13 cellular contexts compared by ENCODE assay signal in genomic region chr20:37915800-37916570, GRCh38. TPM values are rescaled to one million over a fixed set of nuclear protein-coding genes. Genes with fewer than 3 reads are reported as not detected.
DNase-seq lines count a peak whose midpoint lies in the region; ATAC-seq and TF ChIP-seq lines count a peak whose summit lies in the region.
"Had no signal": no experiment of that assay in that cellular context is flagged by ENCODE, and none has a peak within 500 bp of the region (broad histone marks: within the 10 kb centered on the region; RNA-seq: fewer than 3 reads in every experiment).

No MANE protein-coding gene starts in this region.

- no peak overlapping the region for H2AFZ ChIP-seq in neural progenitor cell (replicated peaks)

- H3K4me3 Mint-ChIP-seq in neural progenitor cell = peak overlapping the region; percentile 78
- no peak overlapping the region for H3K4me3 Mint-ChIP-seq in activated CD4-positive, alpha-beta memory T cell treated with anti-CD3 and anti-CD28 coated beads, Interleukin-2, amount 10 ng/mL, durations not matched to agents 7 days and 5 days
- H3K4me3 Mint-ChIP-seq: activated naive CD4-positive, alpha-beta T cell treated with anti-CD3 and anti-CD28 coated beads for 36 hours had no signal

- H3K9ac ChIP-seq in neural progenitor cell = no peak overlapping the region

- no peaks in the 10 kb centered on the region for H3K79me2 ChIP-seq in neural progenitor cell (ENCODE audit: low read depth)

- no peaks in the 10 kb centered on the region for H3K36me3 ChIP-seq in H7 (replicated peaks; ENCODE audit: control insufficient read depth, insufficient read depth, low read length)
- H3K36me3 ChIP-seq in neural progenitor cell = no peaks in the 10 kb centered on the region
- H3K36me3 ChIP-seq in aorta (ENCODE audit: control insufficient read depth in 1 of 2, insufficient read depth in 2 of 2, low read length in 1 of 2) = no peaks in the 10 kb centered on the region
- H3K36me3 ChIP-seq: ovary, vagina had no signal

- peaks cover 9% of the 10 kb centered on the region for H3K27me3 ChIP-seq in H7 (ENCODE audit: control insufficient read depth, insufficient read depth, low read length)
- no peaks in the 10 kb centered on the region for H3K27me3 ChIP-seq in neural progenitor cell
- H3K27me3 ChIP-seq in aorta (ENCODE audit: control insufficient read depth in 1 of 2, insufficient read depth in 2 of 2, low read length in 1 of 2) = no peaks in the 10 kb centered on the region
- H3K27me3 ChIP-seq: ovary, vagina had no signal

- no peaks in the 10 kb centered on the region for H4K20me1 ChIP-seq in neural progenitor cell (ENCODE audit: low read depth)

- H3K9me3 ChIP-seq in neural progenitor cell (ENCODE audit: low read depth) (no peaks in the 10 kb centered on the region), aorta (ENCODE audit: control insufficient read depth, low read length) (no peaks in the 10 kb centered on the region)
- H3K9me3 ChIP-seq: ovary, vagina had no signal

- H3K4me1 ChIP-seq in neural progenitor cell (peaks cover 76% of the 10 kb centered on the region), aorta (ENCODE audit: control insufficient read depth in 1 of 2, insufficient read depth in 2 of 2, low read length in 2 of 2) (no peaks in the 10 kb centered on the region)

- intact Hi-C loops in aorta (cut with DNase I) = no loop called here

- CTCF ChIA-PET in activated CD4-positive, alpha-beta memory T cell treated with anti-CD3 and anti-CD28 coated beads, Interleukin-2, amount 10 ng/mL, durations not matched to agents 7 days and 5 days (lab: Charles Lee) = no interaction called here

- peaks cover 75% of the 10 kb centered on the region for H3K4me1 Mint-ChIP-seq in neural progenitor cell
- peaks cover 16% of the 10 kb centered on the region for H3K4me1 Mint-ChIP-seq in activated CD4-positive, alpha-beta memory T cell treated with anti-CD3 and anti-CD28 coated beads, Interleukin-2, amount 10 ng/mL, durations not matched to agents 7 days and 5 days

- H3K4me3 ChIP-seq in H7 (ENCODE audit: insufficient read depth, low read depth, low read length) (peak overlapping the region; percentile 53), fibroblast of the aortic adventitia (ENCODE audit: low read depth, low read length) (no peak overlapping the region), neural progenitor cell (peak overlapping the region; percentile 25), aorta (ENCODE audit: low read length in 2 of 2) (no peak overlapping the region)
- H3K4me3 ChIP-seq: ovary had no signal

- H3K27ac ChIP-seq in neural progenitor cell = no peak overlapping the region
- H3K27ac ChIP-seq in aorta (ENCODE audit: low read depth in 1 of 2, low read length in 2 of 2) = no peak overlapping the region
- H3K27ac ChIP-seq: ovary, RWPE1, vagina had no signal

- H3K27me3 Mint-ChIP-seq in neural progenitor cell (ENCODE audit: insufficient read depth, low read depth) = peaks cover 16% of the 10 kb centered on the region
- peaks cover 22% of the 10 kb centered on the region for H3K27me3 Mint-ChIP-seq in activated CD4-positive, alpha-beta memory T cell treated with anti-CD3 and anti-CD28 coated beads, Interleukin-2, amount 10 ng/mL, durations not matched to agents 7 days and 5 days

- TF ChIP-seq CTCF in fibroblast of the aortic adventitia (IDR thresholded peaks at IDR 0.05; ENCODE audit: insufficient read depth, low read length) (peak; percentile 9), neural progenitor cell (IDR thresholded peaks at IDR 0.05) (no peak)

- no peaks in the 10 kb centered on the region for H3K36me3 Mint-ChIP-seq in neural progenitor cell
- H3K36me3 Mint-ChIP-seq in activated CD4-positive, alpha-beta memory T cell treated with anti-CD3 and anti-CD28 coated beads, Interleukin-2, amount 10 ng/mL, durations not matched to agents 7 days and 5 days (ENCODE audit: low read depth) = no peaks in the 10 kb centered on the region

- 6 to 9% methylated on average over 21 of the region's 21 CpGs for WGBS in aorta, 2 donors

- no peaks in the 10 kb centered on the region for H3K9me3 Mint-ChIP-seq in neural progenitor cell
- no peaks in the 10 kb centered on the region for H3K9me3 Mint-ChIP-seq in activated CD4-positive, alpha-beta memory T cell treated with anti-CD3 and anti-CD28 coated beads, Interleukin-2, amount 10 ng/mL, durations not matched to agents 7 days and 5 days
- H3K9me3 Mint-ChIP-seq: activated naive CD4-positive, alpha-beta T cell treated with anti-CD3 and anti-CD28 coated beads for 36 hours had no signal

- peak overlapping the region; percentile 68 for H3K4me2 ChIP-seq in neural progenitor cell

- POLR2A ChIA-PET in activated CD4-positive, alpha-beta memory T cell treated with anti-CD3 and anti-CD28 coated beads, Interleukin-2, amount 10 ng/mL, durations not matched to agents 7 days and 5 days (lab: Charles Lee) = no interaction called here

- no peak for ATAC-seq in aorta (ENCODE audit: low FRiP score)

- H3K27ac Mint-ChIP-seq in neural progenitor cell = peak overlapping the region; percentile 90
- H3K27ac Mint-ChIP-seq in activated CD4-positive, alpha-beta memory T cell treated with anti-CD3 and anti-CD28 coated beads, Interleukin-2, amount 10 ng/mL, durations not matched to agents 7 days and 5 days = no peak overlapping the region
- H3K27ac Mint-ChIP-seq: activated naive CD4-positive, alpha-beta T cell treated with anti-CD3 and anti-CD28 coated beads for 36 hours had no signal

- H3F3A ChIP-seq in neural progenitor cell (ENCODE audit: low read depth) = peaks cover 80% of the 10 kb centered on the region

- DNase-seq in H7 (peak; percentile 90), NCI-H2171 (lab: John Stamatoyannopoulos, UW) (peak; percentile 93), fibroblast of the aortic adventitia (ENCODE audit: low read depth) (no peak), neural progenitor cell (ENCODE audit: low spot score) (peak; percentile 56), aorta (no peak), NCI-H774 (lab: John Stamatoyannopoulos, UW) (no peak), AG08396 (ENCODE audit: low spot score) (no peak)
- no peak for DNase-seq in activated CD4-positive, alpha-beta memory T cell treated with anti-CD3 and anti-CD28 coated beads, Interleukin-2, amount 10 ng/mL, durations not matched to agents 7 days and 5 days
- DNase-seq: activated CD4-positive, CD25-positive, alpha-beta regulatory T cell treated with anti-CD3 and anti-CD28 coated beads, Interleukin-2, amount 50 U/mL, for 72 hours; activated naive CD4-positive, alpha-beta T cell treated with anti-CD3 and anti-CD28 coated beads for 36 hours had no signal

RNA-seq across cellular contexts. Expression of gene VSTM2L, which starts 13.1 kb away (rescaled TPM):
- total RNA-seq in H7 (2014; rRNA removed; shearing (Covaris generic)) = 2.7 and 5.8 TPM in 2 replicates
- 0.57 and 1.4 TPM in 2 replicates for total RNA-seq in fibroblast of the aortic adventitia (ENCODE audit: low replicate concordance)
- 2.9 and 13.8 TPM in 2 replicates for total RNA-seq in neural progenitor cell (ENCODE audit: low replicate concordance)
- 1 to 10 TPM in 1 of 2 donors, under 1 TPM in 1; 0.78 to 3.1 TPM for total RNA-seq in aorta
- polyA plus RNA-seq in aorta = not detected
- under 1 TPM in 1 of 2 experiments, not detected in 1; 0.20 TPM for total RNA-seq in activated CD4-positive, alpha-beta memory T cell treated with anti-CD3 and anti-CD28 coated beads, Interleukin-2, amount 10 ng/mL, durations not matched to agents 7 days and 5 days
- total RNA-seq: activated naive CD4-positive, alpha-beta T cell treated with anti-CD3 and anti-CD28 coated beads for 36 hours; vagina had no signal

Comparison
In these comparisons a context has a peak if more than half of its experiments do, and no peak if none do; other contexts are left out.
1. DNase-seq: peak in H7 (single experiment), NCI-H2171 (single experiment) and neural progenitor cell (single experiment); none in fibroblast of the aortic adventitia (single experiment), aorta (0 of 2), NCI-H774 (single experiment), activated CD4-positive, alpha-beta memory T cell treated with anti-CD3 and anti-CD28 coated beads, Interleukin-2, amount 10 ng/mL, durations not matched to agents 7 days and 5 days (single experiment) and AG08396 (single experiment).
2. H3K4me3 ChIP-seq: peak in H7 (single experiment) and neural progenitor cell (single experiment); none in fibroblast of the aortic adventitia (single experiment) and aorta (0 of 2).